ENCODE assay signal across 2 cellular contexts in genomic region chr16:67302076-67302475, GRCh38.
TF ChIP-seq lines count a peak whose summit lies in the region.

No MANE protein-coding gene starts in this region.

TF ChIP-seq in SK-N-SH, 30 proteins besides CTCF, POLR2A, EP300 and RAD21 (continued from another document):
- TF ChIP-seq REST (IDR thresholded peaks at IDR 0.05; ENCODE audit: low read depth, low read length) (no peak), SMC3 (IDR thresholded peaks at IDR 0.05; ENCODE audit: low read depth, low read length) (no peak), JUND (IDR thresholded peaks at IDR 0.05) (no peak), TCF12 (IDR thresholded peaks at IDR 0.05) (no peak), MXI1 (IDR thresholded peaks at IDR 0.05; ENCODE audit: low read depth, low read length) (no peak), USF1 (IDR thresholded peaks at IDR 0.05; ENCODE audit: borderline replicate concordance, low read depth) (no peak), NRF1 (IDR thresholded peaks at IDR 0.05; ENCODE audit: low read depth, low read length) (no peak), PBX3 (IDR thresholded peaks at IDR 0.05) (no peak), IRF3 (IDR thresholded peaks at IDR 0.05; ENCODE audit: low read depth, low read length) (no peak), FOXM1 (IDR thresholded peaks at IDR 0.05; ENCODE audit: low read depth) (no peak), TAF1 (IDR thresholded peaks at IDR 0.05; ENCODE audit: borderline replicate concordance, low read depth, low read length) (no peak), ZBTB33 (IDR thresholded peaks at IDR 0.05; ENCODE audit: borderline replicate concordance, low read depth) (no peak), CHD2 (IDR thresholded peaks at IDR 0.05; ENCODE audit: low read length, partially characterized antibody) (no peak)

TF ChIP-seq in SK-N-SH treated with all-trans-retinoic acid at 6 μM for 48 hours, 23 proteins besides CTCF, POLR2A, EP300 and RAD21 (continued from another document):
- TF ChIP-seq CREB5 (CRISPR knock-in tag; IDR thresholded peaks at IDR 0.05; ENCODE audit: low read depth), result no peak
